In genomic region chr1:67767103-67767502, GRCh38 we compare ENCODE assay signal across 19 cellular contexts.
A peak's percentile ranks its signal among the peaks of the same experiment; 100 is the strongest.
DNase-seq lines count a peak whose midpoint lies in the region; ATAC-seq, FAIRE-seq and TF ChIP-seq lines count a peak whose summit lies in the region.
"Had no signal": no experiment of that assay in that cellular context is flagged by ENCODE, and none has a peak within 500 bp of the region (broad histone marks: within the 10 kb centered on the region; RNA-seq: fewer than 3 reads in every experiment).

No MANE protein-coding gene starts in this region.

- H4K91ac ChIP-seq in H1 (replicated peaks; ENCODE audit: insufficient read length, low read length) = no peak overlapping the region

- H4K8ac ChIP-seq in H1 (ENCODE audit: extremely low read depth, insufficient read depth, low read length) = no peak overlapping the region

- ATAC-seq in stimulated activated memory B cell treated with anti-CD40 and anti-IgM and Interleukin-4, amounts not matched to agents 10 μg/mL and 1 μg/mL and 100 μg/mL, for 72 hours = no peak
- ATAC-seq: activated CD8-positive, alpha-beta memory T cell treated with anti-CD3 and anti-CD28 coated beads, Interleukin-2, amount 10 ng/mL, durations not matched to agents 7 days and 5 days had no signal

- no peaks in the 10 kb centered on the region for H3K9me2 ChIP-seq in Loucy (replicated peaks; ENCODE audit: low read depth, low read length)

- H3K18ac ChIP-seq in H1 (ENCODE audit: extremely low read depth, low read length) = no peak overlapping the region

- H3K4me2 ChIP-seq in Loucy (ENCODE audit: low read depth, low read length, poor library complexity, severe bottlenecking) (peak overlapping the region; percentile 51), H1 (ENCODE audit: insufficient read depth in 1 of 2, low read depth in 2 of 2, low read length in 2 of 2) (no peak overlapping the region; a peak in 1 of 4 replicates), neural progenitor cell (peak overlapping the region; percentile 69)
- H3K4me2 ChIP-seq: KMS-11 had no signal

- POLR2A ChIA-PET in H1 (lab: Charles Lee; ENCODE audit: partially characterized antibody) = interaction anchor here (0.6 to 1.4 kb wide), 3 partner anchors 65 to 786 kb away, joined by 3 to 4 read pairs (median 3); partner anchors contain the start of gene GADD45A

- CTCF ChIA-PET in H1 (lab: Charles Lee; ENCODE audit: partially characterized antibody) = interaction anchor here (0.6 to 13.2 kb wide), 47 partner anchors 9 to 703 kb away, joined by 3 to 156 read pairs (median 6); partner anchors contain the start of gene GADD45A

- H2BK15ac ChIP-seq in H1 (ENCODE audit: low read length) = no peak overlapping the region

- H2BK12ac ChIP-seq in H1 (ENCODE audit: low read depth, low read length) = 0 out of 2 replicates have a peak overlapping the region, but pooled peaks have one; percentile 6

- H3K9me3 ChIP-seq in Loucy (ENCODE audit: insufficient read depth, low read depth, low read length) = no peaks in the 10 kb centered on the region
- no peaks in the 10 kb centered on the region for H3K9me3 ChIP-seq in H1 (ENCODE audit: insufficient read depth in 2 of 2, low read depth in 1 of 2, low read length in 1 of 2)
- H3K9me3 ChIP-seq in neural progenitor cell (ENCODE audit: low read depth) = no peaks in the 10 kb centered on the region
- H3K9me3 ChIP-seq: prostate gland had no signal

- TF ChIP-seq EP300 in H1 (IDR thresholded peaks at IDR 0.05; ENCODE audit: borderline replicate concordance in 1 of 2, low read depth in 2 of 2, low read length in 2 of 2) = no peak

- peaks cover 5% of the 10 kb centered on the region for H3K36me3 Mint-ChIP-seq in neural progenitor cell
- no peaks in the 10 kb centered on the region for H3K36me3 Mint-ChIP-seq in mesothelial cell of epicardium
- H3K36me3 Mint-ChIP-seq in stimulated activated memory B cell treated with anti-CD40 and anti-IgM and Interleukin-4, amounts not matched to agents 10 μg/mL and 1 μg/mL and 100 μg/mL, for 72 hours = no peaks in the 10 kb centered on the region
- H3K36me3 Mint-ChIP-seq: activated CD8-positive, alpha-beta memory T cell treated with anti-CD3 and anti-CD28 coated beads, Interleukin-2, amount 10 ng/mL, durations not matched to agents 7 days and 5 days; activated naive CD8-positive, alpha-beta T cell treated with anti-CD3 and anti-CD28 coated beads, Interleukin-2, amount 10 ng/mL, durations not matched to agents 7 days and 5 days; CD8-positive, alpha-beta memory T cell had no signal

- H3K4me1 Mint-ChIP-seq in neural progenitor cell (peaks cover 26% of the 10 kb centered on the region), mesothelial cell of epicardium (peaks cover 20% of the 10 kb centered on the region)
- H3K4me1 Mint-ChIP-seq in stimulated activated memory B cell treated with anti-CD40 and anti-IgM and Interleukin-4, amounts not matched to agents 10 μg/mL and 1 μg/mL and 100 μg/mL, for 72 hours = peaks cover 11% of the 10 kb centered on the region

- H3K23ac ChIP-seq in H1 (ENCODE audit: insufficient read length) = no peak overlapping the region

- H3K27me3 Mint-ChIP-seq in neural progenitor cell (ENCODE audit: insufficient read depth, low read depth) (peaks cover 2% of the 10 kb centered on the region), mesothelial cell of epicardium (ENCODE audit: low read depth) (no peaks in the 10 kb centered on the region)
- peaks cover 68% of the 10 kb centered on the region for H3K27me3 Mint-ChIP-seq in stimulated activated memory B cell treated with anti-CD40 and anti-IgM and Interleukin-4, amounts not matched to agents 10 μg/mL and 1 μg/mL and 100 μg/mL, for 72 hours

- no peak for TF ChIP-seq CTCF in Loucy (conservative IDR thresholded peaks at IDR 0.05; ENCODE audit: low read length)
- no peak for TF ChIP-seq CTCF in H1 (IDR thresholded peaks at IDR 0.05; ENCODE audit: control extremely low read depth in 1 of 3, insufficient read depth in 1 of 3, low read depth in 1 of 3, low read length in 3 of 3)
- no peak for TF ChIP-seq CTCF in neural progenitor cell (IDR thresholded peaks at IDR 0.05)
- no peak for TF ChIP-seq CTCF in mesothelial cell of epicardium (IDR thresholded peaks at IDR 0.05; ENCODE audit: unreplicated experiment)

- no peaks in the 10 kb centered on the region for H3K79me1 ChIP-seq in H1 (ENCODE audit: low read depth, low read length)

- H2BK20ac ChIP-seq in H1 (ENCODE audit: low read length) = no peak overlapping the region

- whole genome bisulfite sequencing in H1 (ENCODE audit: extremely low coverage in 1 of 2, insufficient coverage in 1 of 2, insufficient read length in 1 of 2, insufficient replicate concordance in 2 of 2, low coverage in 1 of 2, low lambda C conversion rate in 2 of 2, missing lambda C conversion rate in 1 of 2), 2 experiments = 80% methylated on average over 6 of the region's 6 CpGs; no CpG with 5 or more reads in 1 of the 2 experiments

- no peak overlapping the region for H4K5ac ChIP-seq in H1 (ENCODE audit: insufficient read length, low read depth, low read length)

- DNase-seq in H1 (ENCODE audit: low read depth in 1 of 2, low spot score in 2 of 2) (no peak), neural progenitor cell (ENCODE audit: low spot score) (no peak), mesothelial cell of epicardium (ENCODE audit: low spot score in 2 of 2, unreplicated experiment in 2 of 2) (no peak), NOMO-1 treated with dmso at 0.1 percent for 144 hours (lab: John Stamatoyannopoulos, UW; ENCODE audit: unreplicated experiment) (no peak), NCI-H748 treated with DMSO at 0.1 percent for 48 hours (lab: John Stamatoyannopoulos, UW) (no peak)
- DNase-seq: activated CD8-positive, alpha-beta memory T cell treated with anti-CD3 and anti-CD28 coated beads, Interleukin-2, amount 10 ng/mL, durations not matched to agents 7 days and 5 days; activated naive CD8-positive, alpha-beta T cell treated with anti-CD3 and anti-CD28 coated beads, Interleukin-2, amount 10 ng/mL, durations not matched to agents 7 days and 5 days; CD8-positive, alpha-beta memory T cell; left cardiac atrium; NCI-H2081 treated with DMSO at 0.1 percent for 48 hours; RPMI8226 had no signal

- H3F3A ChIP-seq in Loucy (ENCODE audit: low read depth) = no peaks in the 10 kb centered on the region
- peaks cover 19% of the 10 kb centered on the region for H3F3A ChIP-seq in neural progenitor cell (ENCODE audit: low read depth)

- no peaks in the 10 kb centered on the region for H3K36me3 ChIP-seq in ACC112 (ENCODE audit: insufficient read depth, low read length)
- no peaks in the 10 kb centered on the region for H3K36me3 ChIP-seq in Loucy (ENCODE audit: insufficient read depth, low read length)
- H3K36me3 ChIP-seq in H1 (ENCODE audit: control insufficient read depth in 2 of 4, insufficient read depth in 4 of 4, low read length in 3 of 4) = no peaks in the 10 kb centered on the region
- H3K36me3 ChIP-seq in neural progenitor cell = no peaks in the 10 kb centered on the region
- H3K36me3 ChIP-seq: cardiac muscle cell, prostate gland had no signal

- H3K4me3 Mint-ChIP-seq in neural progenitor cell (no peak overlapping the region), mesothelial cell of epicardium (no peak overlapping the region)
- no peak overlapping the region for H3K4me3 Mint-ChIP-seq in stimulated activated memory B cell treated with anti-CD40 and anti-IgM and Interleukin-4, amounts not matched to agents 10 μg/mL and 1 μg/mL and 100 μg/mL, for 72 hours
- H3K4me3 Mint-ChIP-seq: activated CD8-positive, alpha-beta memory T cell treated with anti-CD3 and anti-CD28 coated beads, Interleukin-2, amount 10 ng/mL, durations not matched to agents 7 days and 5 days; activated naive CD8-positive, alpha-beta T cell treated with anti-CD3 and anti-CD28 coated beads, Interleukin-2, amount 10 ng/mL, durations not matched to agents 7 days and 5 days had no signal

- H2AFZ ChIP-seq in ACC112 (ENCODE audit: low read length, unreplicated experiment) (no peak overlapping the region), Loucy (ENCODE audit: low read length) (no peak overlapping the region), H1 (ENCODE audit: low read length) (no peak overlapping the region), neural progenitor cell (replicated peaks) (no peak overlapping the region)

- no peak overlapping the region for H2AK5ac ChIP-seq in H1 (ENCODE audit: low read depth, low read length)

- peak overlapping the region; percentile 90 for H3K27ac ChIP-seq in ACC112 (ENCODE audit: low read depth, low read length)
- no peak overlapping the region for H3K27ac ChIP-seq in H1 (ENCODE audit: low read depth, low read length)
- H3K27ac ChIP-seq in neural progenitor cell = no peak overlapping the region
- H3K27ac ChIP-seq: cardiac muscle cell, KMS-11, prostate gland had no signal

- peaks cover 1% of the 10 kb centered on the region; the same call in 1 of the 2 replicates for H3K23me2 ChIP-seq in H1 (ENCODE audit: low read depth, low read length)

- H3K79me2 ChIP-seq in ACC112 (ENCODE audit: control insufficient read depth, insufficient read depth, low read length, unreplicated experiment) (peaks cover 90% of the 10 kb centered on the region), Loucy (ENCODE audit: insufficient read depth, low read length) (no peaks in the 10 kb centered on the region), H1 (ENCODE audit: control insufficient read depth in 1 of 2, insufficient read depth in 2 of 2, low read length in 2 of 2) (no peaks in the 10 kb centered on the region), neural progenitor cell (ENCODE audit: low read depth) (no peaks in the 10 kb centered on the region)

- no peak for TF ChIP-seq RAD21 in H1 (IDR thresholded peaks at IDR 0.05 in 1 of 2, conservative IDR thresholded peaks at IDR 0.05 in 1 of 2; ENCODE audit: low read depth in 2 of 2, low read length in 2 of 2)

- H3K4me1 ChIP-seq in ACC112 (ENCODE audit: control insufficient read depth, insufficient read depth, low read length, unreplicated experiment) (peaks cover 49% of the 10 kb centered on the region), Loucy (ENCODE audit: insufficient read depth, low read length, poor library complexity, severe bottlenecking) (peaks cover 10% of the 10 kb centered on the region), H1 (replicated peaks in 1 of 4; ENCODE audit: control insufficient read depth in 3 of 4, insufficient read depth in 4 of 4, low read length in 3 of 4) (peaks cover 0 to 4% (median 3%) of the 10 kb centered on the region in 4 experiments; a peak in 4 of 7 replicates), neural progenitor cell (peaks cover 26% of the 10 kb centered on the region)
- H3K4me1 ChIP-seq: prostate gland had no signal

- no peak overlapping the region for H2BK120ac ChIP-seq in H1 (replicated peaks; ENCODE audit: low read depth, low read length)

- no peak overlapping the region for H3K14ac ChIP-seq in H1 (ENCODE audit: insufficient read length)

- H3K27ac Mint-ChIP-seq in neural progenitor cell = peak overlapping the region; percentile 96
- H3K27ac Mint-ChIP-seq in mesothelial cell of epicardium = no peak overlapping the region
- no peak overlapping the region for H3K27ac Mint-ChIP-seq in stimulated activated memory B cell treated with anti-CD40 and anti-IgM and Interleukin-4, amounts not matched to agents 10 μg/mL and 1 μg/mL and 100 μg/mL, for 72 hours
- H3K27ac Mint-ChIP-seq: activated CD8-positive, alpha-beta memory T cell treated with anti-CD3 and anti-CD28 coated beads, Interleukin-2, amount 10 ng/mL, durations not matched to agents 7 days and 5 days; activated naive CD8-positive, alpha-beta T cell treated with anti-CD3 and anti-CD28 coated beads, Interleukin-2, amount 10 ng/mL, durations not matched to agents 7 days and 5 days; activated T-helper 2 cell treated with anti-CD3 and anti-CD28 coated beads, Interferon-gamma antibody, Interleukin-2, Interleukin-4, amounts not matched to agents 10 μg/mL and 5 μg/mL and 100 μg/mL, durations not matched to agents 14 hours and 24 hours and 36 hours; CD8-positive, alpha-beta memory T cell had no signal

- H3K27me3 ChIP-seq in ACC112 (ENCODE audit: insufficient read depth, low read length) = no peaks in the 10 kb centered on the region
- no peaks in the 10 kb centered on the region for H3K27me3 ChIP-seq in Loucy (ENCODE audit: insufficient read depth, low read length, poor library complexity, severe bottlenecking)
- no peaks in the 10 kb centered on the region for H3K27me3 ChIP-seq in H1 (replicated peaks in 1 of 4; ENCODE audit: control insufficient read depth in 3 of 4, extremely low read depth in 1 of 4, insufficient read depth in 3 of 4, low read length in 3 of 4)
- H3K27me3 ChIP-seq in neural progenitor cell = no peaks in the 10 kb centered on the region
- H3K27me3 ChIP-seq: cardiac muscle cell had no signal

- TF ChIP-seq POLR2A in H1 (IDR thresholded peaks at IDR 0.05; ENCODE audit: control extremely low read depth in 1 of 2, low read depth in 2 of 2, low read length in 2 of 2) = no peak

- H3K9ac ChIP-seq in Loucy (ENCODE audit: low read depth, low read length, poor library complexity, severe bottlenecking) (no peak overlapping the region), H1 (replicated peaks in 1 of 4; ENCODE audit: extremely low read depth in 1 of 4, low read depth in 3 of 4, low read length in 3 of 4) (no peak overlapping the region), neural progenitor cell (no peak overlapping the region)
- H3K9ac ChIP-seq: KMS-11 had no signal

- no peak for FAIRE-seq in H1 (lab: Jason Lieb, UNC)
- FAIRE-seq: TTC549 had no signal

- H3K4me3 ChIP-seq in ACC112 (ENCODE audit: low read depth, low read length) (no peak overlapping the region), Loucy (ENCODE audit: low read length, poor library complexity, severe bottlenecking) (no peak overlapping the region), H1 (ENCODE audit: extremely low read depth in 1 of 4, insufficient read depth in 2 of 4, low read depth in 3 of 4, low read length in 4 of 4) (no peak overlapping the region), neural progenitor cell (no peak overlapping the region)
- H3K4me3 ChIP-seq: cardiac muscle cell, prostate gland had no signal

- no peak overlapping the region for H2BK5ac ChIP-seq in H1 (ENCODE audit: low read depth, low read length)

- H4K20me1 ChIP-seq in Loucy (ENCODE audit: insufficient read depth, low read length, poor library complexity, severe bottlenecking) (no peaks in the 10 kb centered on the region), H1 (replicated peaks in 1 of 2; ENCODE audit: control insufficient read depth in 1 of 2, insufficient read depth in 2 of 2, low read length in 2 of 2) (peaks cover 0 to 1% of the 10 kb centered on the region in 2 experiments), neural progenitor cell (ENCODE audit: low read depth) (no peaks in the 10 kb centered on the region)

- H3K56ac ChIP-seq in H1 (replicated peaks; ENCODE audit: insufficient read length, low read depth, low read length) = no peak overlapping the region

- H3K4ac ChIP-seq in H1 (replicated peaks; ENCODE audit: insufficient read length, low read depth, low read length) = no peak overlapping the region

- no peaks in the 10 kb centered on the region for H3K9me3 Mint-ChIP-seq in neural progenitor cell
- no peaks in the 10 kb centered on the region for H3K9me3 Mint-ChIP-seq in mesothelial cell of epicardium
- H3K9me3 Mint-ChIP-seq in stimulated activated memory B cell treated with anti-CD40 and anti-IgM and Interleukin-4, amounts not matched to agents 10 μg/mL and 1 μg/mL and 100 μg/mL, for 72 hours = no peaks in the 10 kb centered on the region
- H3K9me3 Mint-ChIP-seq: activated naive CD8-positive, alpha-beta T cell treated with anti-CD3 and anti-CD28 coated beads, Interleukin-2, amount 10 ng/mL, durations not matched to agents 7 days and 5 days; activated T-helper 2 cell treated with anti-CD3 and anti-CD28 coated beads, Interferon-gamma antibody, Interleukin-2, Interleukin-4, amounts not matched to agents 10 μg/mL and 5 μg/mL and 100 μg/mL, durations not matched to agents 14 hours and 24 hours and 36 hours; CD8-positive, alpha-beta memory T cell had no signal

Comparison
In these comparisons a context has a peak if more than half of its experiments do, and no peak if none do; other contexts are left out.
1. H3K4me2 ChIP-seq: peak in Loucy (single experiment) and neural progenitor cell (single experiment); none in H1 (0 of 2).